1 cellular context compared by ENCODE assay signal in genomic region chr2:112194480-112194879, GRCh38.
TF ChIP-seq lines count a peak whose summit lies in the region.

No MANE protein-coding gene starts in this region.

TF ChIP-seq in endothelial cell of umbilical vein, 7 proteins besides CTCF, POLR2A, EP300 and RAD21:
- no peak for TF ChIP-seq FOS (IDR thresholded peaks at IDR 0.05; ENCODE audit: borderline replicate concordance, insufficient read depth, low read length)
- TF ChIP-seq GATA2 (IDR thresholded peaks at IDR 0.05; ENCODE audit: insufficient read depth, insufficient read length, low read depth, low read length): peak; percentile 22
TF ChIP-seq in endothelial cell of umbilical vein: peak in this region for 1.
